Comparison of ENCODE assay signal across 8 cellular contexts in genomic region chr2:1591978-1592907, GRCh38.
DNase-seq lines count a peak whose midpoint lies in the region; ATAC-seq and TF ChIP-seq lines count a peak whose summit lies in the region.

No MANE protein-coding gene starts in this region.

- peak overlapping the region; percentile 89 for H3K27ac ChIP-seq in PC-3 (ENCODE audit: low read length)
- no peak overlapping the region for H3K27ac ChIP-seq in CD8-positive, alpha-beta T cell (ENCODE audit: low read depth, low read length)

- peaks cover 28% of the 10 kb centered on the region for H3K4me1 Mint-ChIP-seq in nephron progenitor cell
- H3K4me1 Mint-ChIP-seq in CD8-positive, alpha-beta T cell (ENCODE audit: low read depth): no peaks in the 10 kb centered on the region

- DNase-seq in AG09319 (ENCODE audit: extremely low read depth, low read depth) (no peak), PC-3 (peak; percentile 90), fibroblast of villous mesenchyme (ENCODE audit: low read depth) (peak; percentile 96), nephron progenitor cell (peak; percentile 63), MV-4-11 (lab: John Stamatoyannopoulos, UW) (no peak), T-helper 1 cell (no peak)
- no peak for DNase-seq in CD8-positive, alpha-beta T cell

- POLR2A ChIA-PET in PC-3 (lab: Charles Lee; ENCODE audit: unreplicated experiment): no interaction called here
- POLR2A ChIA-PET in CD8-positive, alpha-beta T cell (lab: Charles Lee): no interaction called here

- peak overlapping the region; percentile 71 for H3K9ac ChIP-seq in PC-3 (ENCODE audit: low read length)

- H3K79me2 ChIP-seq in PC-3 (ENCODE audit: low read length): 0 out of 2 replicates have a peak, but pooled peaks cover 6% of the 10 kb centered on the region

- no peak overlapping the region for H3K4me3 Mint-ChIP-seq in nephron progenitor cell
- no peak overlapping the region for H3K4me3 Mint-ChIP-seq in CD8-positive, alpha-beta T cell

- H3K9me3 ChIP-seq in PC-3 (ENCODE audit: low read length): no peaks in the 10 kb centered on the region
- H3K9me3 ChIP-seq in CD8-positive, alpha-beta T cell (ENCODE audit: low read length): no peaks in the 10 kb centered on the region

- H3K27ac Mint-ChIP-seq in nephron progenitor cell: no peak overlapping the region
- H3K27ac Mint-ChIP-seq in CD8-positive, alpha-beta T cell: no peak overlapping the region

- H3K9me3 Mint-ChIP-seq in nephron progenitor cell: no peaks in the 10 kb centered on the region
- H3K9me3 Mint-ChIP-seq in CD8-positive, alpha-beta T cell: no peaks in the 10 kb centered on the region

- no peaks in the 10 kb centered on the region for H3K27me3 ChIP-seq in PC-3 (ENCODE audit: low read length)
- no peaks in the 10 kb centered on the region for H3K27me3 ChIP-seq in CD8-positive, alpha-beta T cell (ENCODE audit: insufficient read depth, low read length)

- peak overlapping the region; percentile 60 for H3K4me3 ChIP-seq in PC-3 (ENCODE audit: low read length)
- no peak overlapping the region for H3K4me3 ChIP-seq in fibroblast of villous mesenchyme (ENCODE audit: low read depth, low read length)
- no peak overlapping the region for H3K4me3 ChIP-seq in CD8-positive, alpha-beta T cell (ENCODE audit: low read depth, low read length)

- intact Hi-C loops in PC-3 (cut with micrococcal nuclease): loop anchor here (1.0 to 2.0 kb wide), 6 partner anchors 33 to 177 kb away; no protein-coding TSS in a partner anchor
- intact Hi-C loops in CD8-positive, alpha-beta T cell (cut with DNase I, micrococcal nuclease): no loop called here

- no peaks in the 10 kb centered on the region for H4K20me1 ChIP-seq in PC-3 (ENCODE audit: low read length)

- peak overlapping the region; percentile 80 for H3K4me2 ChIP-seq in PC-3 (ENCODE audit: low read length)

- TF ChIP-seq CTCF in AG09319 (IDR thresholded peaks at IDR 0.05; ENCODE audit: low read depth, low read length): peak; percentile 25
- peak; percentile 87 for TF ChIP-seq CTCF in PC-3 (conservative IDR thresholded peaks at IDR 0.05; ENCODE audit: low read depth, low read length)
- peak; percentile 88 for TF ChIP-seq CTCF in fibroblast of villous mesenchyme (IDR thresholded peaks at IDR 0.05; ENCODE audit: insufficient read depth, low read depth, low read length)
- TF ChIP-seq CTCF in nephron progenitor cell (IDR thresholded peaks at IDR 0.05): peak; percentile 41
- TF ChIP-seq CTCF in CD8-positive, alpha-beta T cell (IDR thresholded peaks at IDR 0.05): no peak

- no TSS peak for BruUV-seq in PC-3 (replicated peaks; lab: Mats Ljungman, UMichigan)

- ATAC-seq in PC-3 (peak; percentile 65), GM21737 (IDR thresholded peaks at IDR 0.05; ENCODE audit: unreplicated experiment) (no peak)
- ATAC-seq in CD8-positive, alpha-beta T cell: no peak

- no peaks in the 10 kb centered on the region for H3K36me3 Mint-ChIP-seq in nephron progenitor cell (ENCODE audit: low read depth)
- no peaks in the 10 kb centered on the region for H3K36me3 Mint-ChIP-seq in CD8-positive, alpha-beta T cell

- peaks cover 53% of the 10 kb centered on the region for H3K4me1 ChIP-seq in PC-3 (ENCODE audit: insufficient read depth, low read length)
- H3K4me1 ChIP-seq in CD8-positive, alpha-beta T cell (ENCODE audit: insufficient read depth, low read length): no peaks in the 10 kb centered on the region

- H3K9me2 ChIP-seq in PC-3 (replicated peaks; ENCODE audit: low read length): no peaks in the 10 kb centered on the region

- H3F3A ChIP-seq in PC-3 (ENCODE audit: low read length, unreplicated experiment): peaks cover 4% of the 10 kb centered on the region

- no peaks in the 10 kb centered on the region for H3K36me3 ChIP-seq in PC-3 (ENCODE audit: low read depth, low read length)
- no peaks in the 10 kb centered on the region for H3K36me3 ChIP-seq in CD8-positive, alpha-beta T cell (ENCODE audit: insufficient read depth, low read length)

- CTCF ChIA-PET in PC-3 (lab: Charles Lee): interaction anchor here (0.6 to 2.5 kb wide), 3 partner anchors 34 to 159 kb away, joined by 3 to 12 read pairs (median 6); no protein-coding TSS in a partner anchor
- CTCF ChIA-PET in CD8-positive, alpha-beta T cell (lab: Charles Lee): no interaction called here

- H2AFZ ChIP-seq in PC-3 (ENCODE audit: low read length): peak overlapping the region; percentile 66

- H3K27me3 Mint-ChIP-seq in nephron progenitor cell (ENCODE audit: low read depth, poor library complexity): peaks cover 4% of the 10 kb centered on the region
- H3K27me3 Mint-ChIP-seq in CD8-positive, alpha-beta T cell (ENCODE audit: low read depth): peaks cover 21% of the 10 kb centered on the region

Comparison
In these comparisons a context has a peak if more than half of its experiments do, and no peak if none do; other contexts are left out.
1. DNase-seq: peak in PC-3 (single experiment), fibroblast of villous mesenchyme (single experiment) and nephron progenitor cell (single experiment); none in AG09319 (single experiment), MV-4-11 (single experiment), CD8-positive, alpha-beta T cell (0 of 7) and T-helper 1 cell (0 of 5).